Comparison of ENCODE assay signal across 26 cellular contexts in the genomic region with DNA sequence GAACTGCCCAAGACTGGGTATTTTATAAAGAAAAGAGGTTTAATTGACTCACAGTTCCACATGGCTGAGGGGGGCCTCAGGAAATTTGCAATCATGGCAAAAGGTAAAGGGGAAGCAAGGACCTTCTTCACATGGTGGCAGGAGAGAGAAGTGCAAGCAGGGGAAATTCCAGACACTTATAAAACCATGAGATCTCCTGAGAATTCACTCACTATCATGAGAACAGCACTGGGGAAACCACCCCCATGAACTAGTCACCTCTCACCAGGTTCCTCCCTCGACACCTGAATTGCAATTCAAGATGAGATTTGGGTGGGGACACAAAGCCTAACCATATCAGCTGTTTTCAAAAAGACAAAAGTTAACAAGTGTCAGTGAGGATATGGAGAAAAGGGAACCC.
"Had no signal": no experiment of that assay in that cellular context is flagged by ENCODE, and none has a peak within 500 bp of the region (broad histone marks: within the 10 kb centered on the region; RNA-seq: fewer than 3 reads in every experiment).

No MANE protein-coding gene starts in this region.

- H3K4me1 ChIP-seq: esophagus squamous epithelium, gastroesophageal sphincter, heart left ventricle, left lung, lower lobe of right lung had no signal

- H3K4me1 Mint-ChIP-seq: mesothelial cell of epicardium; naive thymus-derived CD4-positive, alpha-beta T cell had no signal

- H3K4me2 ChIP-seq: hepatocyte had no signal

- H3K4me3 ChIP-seq: coronary artery, dorsolateral prefrontal cortex, esophagus squamous epithelium, gastroesophageal sphincter, heart left ventricle, hepatocyte, left lung, lower lobe of right lung had no signal

- H3K36me3 Mint-ChIP-seq: naive thymus-derived CD4-positive, alpha-beta T cell had no signal

- FAIRE-seq: colon, endometrium, frontal cortex, islet of Langerhans, keratinocyte had no signal

- DNase-seq: dermis blood vessel endothelial cell; dorsolateral prefrontal cortex; effector CD4-positive, alpha-beta T cell; effector memory CD4-positive, alpha-beta T cell; erythroblast; esophagus squamous epithelium; foreskin fibroblast; heart left ventricle; hypothalamus; left cardiac atrium; left lung; left ventricle myocardium superior; lower lobe of right lung; mesenchymal stem cell; naive thymus-derived CD4-positive, alpha-beta T cell had no signal

- H2AFZ ChIP-seq: hepatocyte had no signal

- H3K79me2 ChIP-seq: hepatocyte had no signal

- H3K27ac Mint-ChIP-seq: mesothelial cell of epicardium; naive thymus-derived CD4-positive, alpha-beta T cell had no signal

- H3K27ac ChIP-seq: coronary artery, dorsolateral prefrontal cortex, epithelial cell of prostate, esophagus squamous epithelium, gastroesophageal sphincter, heart left ventricle, hepatocyte, left lung, lower lobe of right lung had no signal

- H3K36me3 ChIP-seq: gastroesophageal sphincter, heart left ventricle, left lung, lower lobe of right lung had no signal

- H3K9me3 ChIP-seq: esophagus squamous epithelium, lower lobe of right lung had no signal

- H3K27me3 ChIP-seq: dorsolateral prefrontal cortex, esophagus squamous epithelium, gastroesophageal sphincter, heart left ventricle, hepatocyte, left lung had no signal

- H3K27me3 Mint-ChIP-seq: naive thymus-derived CD4-positive, alpha-beta T cell had no signal

- H3K4me3 Mint-ChIP-seq: mesothelial cell of epicardium; naive thymus-derived CD4-positive, alpha-beta T cell had no signal

- ATAC-seq: esophagus mucosa; gastroesophageal sphincter; heart left ventricle; left cardiac atrium; left lung; left ventricle myocardium superior; lower lobe of right lung; naive thymus-derived CD4-positive, alpha-beta T cell had no signal
